Comparison of ENCODE assay signal across 8 cellular contexts in the genomic region with DNA sequence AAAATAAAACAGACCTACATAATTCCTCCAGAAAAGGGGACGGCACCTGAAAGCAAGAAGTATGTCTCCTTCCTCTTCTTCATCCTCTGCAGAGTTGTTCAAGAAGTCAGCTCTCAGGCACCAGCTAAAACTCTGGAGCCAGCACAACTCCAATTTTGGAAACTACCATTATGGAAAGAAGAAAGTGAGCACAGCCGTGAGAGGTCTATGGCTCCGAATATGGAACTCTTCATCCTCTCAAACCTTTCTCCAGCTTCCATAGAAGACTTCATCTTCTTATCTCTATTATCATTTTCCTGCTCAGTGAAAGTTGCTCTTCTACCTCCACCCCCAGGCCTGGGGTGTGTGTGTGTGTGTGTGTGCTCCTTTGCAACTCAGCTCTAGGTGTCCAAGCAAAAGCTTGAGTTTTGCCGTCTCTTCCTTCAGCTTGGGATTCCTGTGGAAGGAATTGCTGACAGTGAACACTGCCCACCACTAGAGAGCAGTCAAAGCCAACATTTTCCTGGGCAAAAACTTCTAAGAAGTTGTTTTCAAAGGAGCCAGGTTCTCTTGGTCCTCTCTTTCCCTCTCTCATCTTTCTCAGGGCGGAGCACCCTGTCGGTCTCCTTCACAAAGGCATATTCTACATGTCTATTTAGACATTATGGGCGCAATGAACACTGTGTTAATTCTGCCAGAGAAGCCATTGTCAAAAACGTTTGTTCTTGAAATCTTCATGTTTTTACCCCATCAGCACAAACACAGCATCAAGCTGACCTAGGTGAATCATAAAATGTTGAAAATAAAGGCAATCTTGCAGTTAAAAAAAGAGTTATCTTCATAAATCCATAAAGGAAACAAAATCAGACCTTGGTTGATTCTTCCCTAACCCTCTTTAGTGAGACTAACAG.
DNase-seq lines count a peak whose midpoint lies in the region; ATAC-seq and TF ChIP-seq lines count a peak whose summit lies in the region.

No MANE protein-coding gene starts in this region.

- intact Hi-C loops in body of pancreas (cut with DNase I) (no loop called here), thyroid gland (cut with DNase I) (loop anchor here (10.0 kb wide), 1 partner anchor 299 kb away; no protein-coding TSS in a partner anchor)

- DNase-seq in AG08396 (ENCODE audit: low spot score) (peak; percentile 60), GM19238 (ENCODE audit: insufficient read length, low spot score) (peak; percentile 1), NCI-H226 (peak; percentile 48), body of pancreas (peak; percentile 38 to 51 (median 46)), iris pigment epithelial cell (ENCODE audit: low read depth) (peak; percentile 73), thyroid gland (peak; percentile 62 to 63), SHP77 treated with DMSO at 0.1 percent for 48 hours (lab: John Stamatoyannopoulos, UW) (no peak)

- H3K4me3 ChIP-seq in body of pancreas (no peak overlapping the region), thyroid gland (replicated peaks in 1 of 3) (no peak overlapping the region)

- H3K27me3 ChIP-seq in body of pancreas: no peaks in the 10 kb centered on the region
- no peaks in the 10 kb centered on the region for H3K27me3 ChIP-seq in thyroid gland

- ATAC-seq in body of pancreas (peak; percentile 66), HG03342 (IDR thresholded peaks at IDR 0.05; ENCODE audit: unreplicated experiment) (no peak)

- H3K27ac ChIP-seq in body of pancreas (no peak overlapping the region), thyroid gland (no peak overlapping the region)

- H3K9me3 ChIP-seq in body of pancreas (no peaks in the 10 kb centered on the region), thyroid gland (no peaks in the 10 kb centered on the region)

- TF ChIP-seq POLR2A in body of pancreas (IDR thresholded peaks at IDR 0.05) (no peak), thyroid gland (IDR thresholded peaks at IDR 0.05) (no peak)

- TF ChIP-seq CTCF in body of pancreas (IDR thresholded peaks at IDR 0.05): peak; percentile 36 to 85 (median 77)
- peak; percentile 36 to 90 (median 78) for TF ChIP-seq CTCF in thyroid gland (IDR thresholded peaks at IDR 0.05)

- H3K36me3 ChIP-seq in body of pancreas (replicated peaks in 1 of 2; ENCODE audit: insufficient read depth in 1 of 2, low read depth in 2 of 2): no peaks in the 10 kb centered on the region
- no peaks in the 10 kb centered on the region for H3K36me3 ChIP-seq in thyroid gland

- H3K4me1 ChIP-seq in body of pancreas (no peaks in the 10 kb centered on the region), thyroid gland (peaks cover 5 to 9% of the 10 kb centered on the region in 2 donors)

- 39 to 46% methylated on average over 8 of the region's 8 CpGs for WGBS in body of pancreas, 2 donors
- WGBS in thyroid gland, 2 donors: 41 to 46% methylated on average over 8 of the region's 8 CpGs
